ENCODE assay signal across 8 cellular contexts in the genomic region with DNA sequence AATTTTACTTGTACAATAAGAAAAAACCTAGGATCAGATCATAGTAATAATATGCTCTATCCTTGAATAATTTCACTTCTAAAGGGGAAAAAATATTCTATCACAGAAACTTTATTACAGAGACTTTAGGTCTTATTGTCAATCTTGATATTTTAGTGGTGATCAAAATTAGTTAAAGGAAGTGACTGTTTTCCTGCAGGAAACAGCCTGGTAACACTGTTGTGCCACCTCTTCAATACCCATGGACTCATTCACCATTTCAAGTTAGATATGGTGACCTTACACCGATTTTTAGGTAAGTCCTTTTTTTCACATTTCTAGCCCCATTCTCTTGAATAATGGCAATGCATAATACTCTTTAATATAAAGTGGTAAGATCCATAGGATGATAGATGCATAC.
"Had no signal": no experiment of that assay in that cellular context is flagged by ENCODE, and none has a peak within 500 bp of the region (broad histone marks: within the 10 kb centered on the region; RNA-seq: fewer than 3 reads in every experiment).

No MANE protein-coding gene starts in this region.

- H3K9me3 Mint-ChIP-seq: IgD-negative memory B cell had no signal

- DNase-seq: GM23248, GOT3, H7, KBM-7 had no signal

- H3K9me3 ChIP-seq: HAP-1 had no signal

- H3K27ac Mint-ChIP-seq: IgD-negative memory B cell had no signal

- ATAC-seq: HepG2 had no signal

- H3K36me3 ChIP-seq: HAP-1 had no signal

- H3K4me1 Mint-ChIP-seq: IgD-negative memory B cell had no signal

- H3K4me3 Mint-ChIP-seq: IgD-negative memory B cell had no signal

- H3K36me3 Mint-ChIP-seq: IgD-negative memory B cell had no signal

- H3K4me3 ChIP-seq: GM23248, HAP-1 had no signal

- H3K27me3 Mint-ChIP-seq: IgD-negative memory B cell had no signal

- H3K4me1 ChIP-seq: HAP-1 had no signal

- H3K27ac ChIP-seq: GM23248, HL-60 had no signal

- H2AFZ ChIP-seq: GM23248 had no signal

- FAIRE-seq: HepG2 had no signal

- H3K9ac ChIP-seq: GM23248 had no signal
